23 cellular contexts compared by ENCODE assay signal in genomic region chr20:55095745-55096450, GRCh38.
DNase-seq lines count a peak whose midpoint lies in the region; ATAC-seq lines count a peak whose summit lies in the region.
"Had no signal": no experiment of that assay in that cellular context is flagged by ENCODE, and none has a peak within 500 bp of the region (broad histone marks: within the 10 kb centered on the region; RNA-seq: fewer than 3 reads in every experiment).

No MANE protein-coding gene starts in this region.

- no peak for ATAC-seq in HG03457 (IDR thresholded peaks at IDR 0.05; ENCODE audit: unreplicated experiment)
- ATAC-seq in GM19351 (IDR thresholded peaks at IDR 0.05; ENCODE audit: unreplicated experiment): no peak
- ATAC-seq: activated naive CD4-positive, alpha-beta T cell treated with anti-CD3 and anti-CD28 coated beads, Interleukin-2, amount 50 U/mL, for 72 hours; left lung; T-helper 17 cell had no signal

- DNase-seq in Ammon's horn (ENCODE audit: low spot score): peak; percentile 8
- DNase-seq in NCI-H1105 treated with DMSO at 0.1 percent for 48 hours (lab: John Stamatoyannopoulos, UW): peak; percentile 69
- peak; percentile 83 for DNase-seq in RPMI8226
- DNase-seq in medulla oblongata (ENCODE audit: extremely low spot score): peak; percentile 3
- DNase-seq in stimulated activated CD4-positive, alpha-beta T cell treated with anti-CD3 and anti-CD28 coated beads, Interleukin-15, amount 100 ng/mL, for 24 hours: no peak
- DNase-seq in germinal center (ENCODE audit: low spot score): no peak
- DNase-seq: ACHN, activated T-cell treated with anti-CD3 and anti-CD28 coated beads for 4 hours, dermis blood vessel endothelial cell, DMS79, GDM1, H9, immature natural killer cell, left lung, naive B cell, NCI-H1694, NCI-H2171, NCI-H524, SK-N-SH, T-helper 17 cell had no signal

Comparison
In these comparisons a context has a peak if more than half of its experiments do, and no peak if none do; other contexts are left out.
1. DNase-seq: peak in Ammon's horn (single experiment), NCI-H1105 treated with DMSO at 0.1 percent for 48 hours (single experiment), RPMI8226 (single experiment) and medulla oblongata (single experiment); none in stimulated activated CD4-positive, alpha-beta T cell treated with anti-CD3 and anti-CD28 coated beads, Interleukin-15, amount 100 ng/mL, for 24 hours (single experiment) and germinal center (single experiment).